ENCODE assay signal across 2 cellular contexts in genomic region chr10:14742815-14743214, GRCh38.
TF ChIP-seq lines count a peak whose summit lies in the region.

No MANE protein-coding gene starts in this region.

TF ChIP-seq in K562, 482 proteins besides CTCF, POLR2A, EP300 and RAD21:
- TF ChIP-seq, protein P1, sequence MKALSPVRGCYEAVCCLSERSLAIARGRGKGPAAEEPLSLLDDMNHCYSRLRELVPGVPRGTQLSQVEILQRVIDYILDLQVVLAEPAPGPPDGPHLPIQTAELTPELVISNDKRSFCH (CRISPR knock-in tag; IDR thresholded peaks at IDR 0.05), result no peak
- TF ChIP-seq, protein P1 (tag; IDR thresholded peaks at IDR 0.05), result peak; percentile 93
- no peak for TF ChIP-seq ADNP (tag; IDR thresholded peaks at IDR 0.05)
- TF ChIP-seq CBFA2T2 (conservative IDR thresholded peaks at IDR 0.05), result peak; percentile 45; the same call in 1 of the 2 replicates
- TF ChIP-seq CBFA2T3 (IDR thresholded peaks at IDR 0.05), result peak; percentile 63
- no peak for TF ChIP-seq SREBF2 (CRISPR knock-in tag; IDR thresholded peaks at IDR 0.05)
- 0 out of 2 replicates have a peak, but pooled peaks have one; percentile 6 for TF ChIP-seq SPI1 (IDR thresholded peaks at IDR 0.05; ENCODE audit: borderline replicate concordance, low read depth, low read length)
- TF ChIP-seq RNF2 (IDR thresholded peaks at IDR 0.05), result no peak
- TF ChIP-seq CREM (IDR thresholded peaks at IDR 0.05; ENCODE audit: low read depth), result peak; percentile 49; the same call in 1 of the 2 replicates

TF ChIP-seq in SK-N-SH, 30 proteins besides CTCF, POLR2A, EP300 and RAD21:
- TF ChIP-seq ZBTB33 (IDR thresholded peaks at IDR 0.05; ENCODE audit: borderline replicate concordance, low read depth) (no peak), FOSL2 (IDR thresholded peaks at IDR 0.05; ENCODE audit: borderline replicate concordance, low read depth) (no peak), POLR2AphosphoS5 (IDR thresholded peaks at IDR 0.05; ENCODE audit: low read depth, low read length) (no peak), USF2 (IDR thresholded peaks at IDR 0.05; ENCODE audit: borderline replicate concordance, low read depth, low read length) (no peak), GABPA (IDR thresholded peaks at IDR 0.05; ENCODE audit: low read depth) (no peak), NRF1 (IDR thresholded peaks at IDR 0.05; ENCODE audit: low read depth, low read length) (no peak)
